21 cellular contexts compared by ENCODE assay signal in the genomic region with DNA sequence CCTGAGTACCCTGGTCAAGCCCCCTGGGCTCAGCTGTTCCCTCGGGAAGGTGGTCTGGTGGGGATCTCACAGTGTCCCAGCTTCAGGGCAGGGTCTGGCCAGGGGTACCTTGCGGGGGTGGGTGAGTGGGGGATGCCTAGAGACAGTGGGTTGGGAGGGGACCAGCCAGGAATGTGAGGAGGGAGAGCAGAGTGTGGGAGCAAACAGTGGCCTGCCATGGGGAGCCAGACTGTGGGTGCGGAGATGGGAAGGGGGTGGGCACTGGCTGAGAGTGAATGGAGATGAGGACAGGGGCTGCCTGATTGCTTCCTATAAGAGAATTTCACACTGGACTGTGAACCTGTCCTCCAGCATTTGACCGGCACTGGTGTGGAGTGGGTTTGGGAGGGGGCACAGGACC.
"Had no signal": no experiment of that assay in that cellular context is flagged by ENCODE, and none has a peak within 500 bp of the region (broad histone marks: within the 10 kb centered on the region; RNA-seq: fewer than 3 reads in every experiment).

No MANE protein-coding gene starts in this region.

- H3K36me3 ChIP-seq: esophagus muscularis mucosa, gastrocnemius medialis, ovary, spleen, stomach, thoracic aorta had no signal

- H3K27me3 ChIP-seq: gastrocnemius medialis, ovary had no signal

- H3K4me3 ChIP-seq: esophagus muscularis mucosa, gastrocnemius medialis, ovary, psoas muscle, spleen, stomach, thoracic aorta had no signal

- ATAC-seq: effector memory CD8-positive, alpha-beta T cell; gastrocnemius medialis; psoas muscle; sciatic nerve had no signal

- FAIRE-seq: urothelium cell line had no signal

- H3K4me1 ChIP-seq: esophagus muscularis mucosa, gastrocnemius medialis, spleen had no signal

- H3K27ac ChIP-seq: epithelial cell of prostate, esophagus muscularis mucosa, gastrocnemius medialis, ovary, psoas muscle, spleen, stomach, thoracic aorta had no signal

- H3K9me3 ChIP-seq: esophagus muscularis mucosa, gastrocnemius medialis, ovary, psoas muscle, spleen, stomach, thoracic aorta had no signal

- DNase-seq: effector memory CD8-positive, alpha-beta T cell; gastrocnemius medialis; islet precursor cell; mesendoderm; naive B cell; nephron progenitor cell; ovary; retina; stimulated activated CD4-positive, alpha-beta T cell treated with anti-CD3 and anti-CD28 coated beads, Interleukin-2, amount 100 ng/mL, for 24 hours; stimulated activated CD4-positive, alpha-beta T cell treated with anti-CD3 and anti-CD28 coated beads, Interleukin-4, amount 100 ng/mL, for 4 hours; stimulated activated naive CD4-positive, alpha-beta T cell; stomach; substantia nigra; trophoblast cell had no signal
